In the genomic region with DNA sequence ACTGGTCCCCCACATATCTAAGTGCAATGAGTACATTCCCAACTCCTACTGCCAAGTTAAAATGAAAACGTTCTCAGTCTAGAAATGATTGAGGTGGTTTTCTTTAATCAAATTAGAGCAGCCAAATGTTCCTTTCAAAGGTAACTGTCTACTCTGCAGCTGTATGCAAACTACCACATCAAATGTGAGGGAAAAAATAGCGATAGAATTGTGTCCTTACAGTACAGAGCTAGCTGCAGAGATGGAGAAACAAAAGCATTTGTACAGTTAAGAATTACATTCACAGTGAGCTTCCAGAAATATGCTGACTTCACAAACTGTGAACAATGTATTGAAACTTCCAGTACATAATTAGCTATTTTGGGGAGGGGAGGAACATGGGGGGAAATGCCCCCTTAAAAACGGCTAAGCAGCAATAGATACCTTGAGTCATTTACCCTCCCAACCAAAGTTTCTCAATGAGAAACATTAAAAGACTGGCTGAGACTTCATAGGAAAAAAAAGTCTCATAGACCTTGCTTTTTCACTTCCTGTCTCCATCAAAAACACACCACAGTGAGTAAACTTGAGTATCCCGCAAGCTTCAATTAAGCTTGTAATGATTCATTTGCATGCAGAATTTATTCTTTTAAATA, we compare ENCODE assay signal across 8 cellular contexts. TPM values are rescaled to one million over a fixed set of nuclear protein-coding genes. Genes with fewer than 3 reads are reported as not detected.
DNase-seq lines count a peak whose midpoint lies in the region; ATAC-seq and TF ChIP-seq lines count a peak whose summit lies in the region.

No MANE protein-coding gene starts in this region.

- no peak for TF ChIP-seq CTCF in choroid plexus epithelial cell (conservative IDR thresholded peaks at IDR 0.05; ENCODE audit: low read depth, low read length)

- DNase-seq in NAMALWA (ENCODE audit: low spot score) = peak; percentile 80
- DNase-seq in choroid plexus epithelial cell (ENCODE audit: low read depth) = peak; percentile 31
- no peak for DNase-seq in OCI-M1 (lab: John Stamatoyannopoulos, UW)
- DNase-seq in NCI-H446 (lab: John Stamatoyannopoulos, UW) = no peak
- DNase-seq in left cardiac atrium = no peak
- no peak for DNase-seq in activated effector memory CD4-positive, alpha-beta T cell treated with Interleukin-2 at 50 U/mL for 16 hours

- no peak overlapping the region for H3K4me3 ChIP-seq in choroid plexus epithelial cell (ENCODE audit: low read depth, low read length)

- ATAC-seq in GM18873 (IDR thresholded peaks at IDR 0.05; ENCODE audit: low FRiP score, unreplicated experiment) (peak; percentile 41), HG02571 (IDR thresholded peaks at IDR 0.05; ENCODE audit: unreplicated experiment) (peak; percentile 67), left cardiac atrium (no peak)

- intact Hi-C loops in left cardiac atrium (cut with DNase I) = no loop called here

RNA-seq across cellular contexts. Expression of a gene that starts 22.9 kb away (rescaled TPM):
- 10 to 100 TPM; 12.9 to 13.9 TPM for total RNA-seq in left cardiac atrium

Comparison
In these comparisons a context has a peak if more than half of its experiments do, and no peak if none do; other contexts are left out.
1. ATAC-seq: peak in GM18873 (single experiment) and HG02571 (single experiment); none in left cardiac atrium (0 of 2).
2. DNase-seq: peak in NAMALWA (single experiment) and choroid plexus epithelial cell (single experiment); none in OCI-M1 (single experiment), NCI-H446 (0 of 2), left cardiac atrium (single experiment) and activated effector memory CD4-positive, alpha-beta T cell treated with Interleukin-2 at 50 U/mL for 16 hours (single experiment).